In the genomic region with DNA sequence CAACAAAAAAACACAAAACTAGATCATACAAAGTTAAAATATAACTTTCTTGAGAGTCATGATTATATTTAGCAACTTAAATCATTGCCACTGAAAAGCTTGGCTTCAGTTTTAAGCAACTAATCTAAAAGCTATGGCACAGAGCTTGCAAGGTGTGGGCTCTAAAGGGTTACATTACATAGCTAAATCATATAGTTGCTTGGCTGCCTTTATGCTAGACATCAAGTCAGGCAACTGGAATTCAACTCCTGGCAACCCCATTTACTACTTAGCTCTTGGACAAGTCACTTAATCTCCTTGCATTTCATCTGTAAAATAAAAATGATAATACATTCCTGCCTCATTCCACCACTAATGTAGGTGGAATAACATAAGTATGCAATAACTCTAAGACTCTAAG, we compare ENCODE assay signal across 29 cellular contexts. TPM values are rescaled to one million over a fixed set of nuclear protein-coding genes. Genes with fewer than 3 reads are reported as not detected.
A peak's percentile ranks its signal among the peaks of the same experiment; 100 is the strongest.
DNase-seq lines count a peak whose midpoint lies in the region; TF ChIP-seq lines count a peak whose summit lies in the region.
"Had no signal": no experiment of that assay in that cellular context is flagged by ENCODE, and none has a peak within 500 bp of the region (broad histone marks: within the 10 kb centered on the region; RNA-seq: fewer than 3 reads in every experiment).

No MANE protein-coding gene starts in this region.

- H3K9me3 ChIP-seq in osteoblast (ENCODE audit: low read depth, low read length) (no peaks in the 10 kb centered on the region), WERI-Rb-1 (ENCODE audit: severe bottlenecking) (no peaks in the 10 kb centered on the region)
- H3K9me3 ChIP-seq: esophagus squamous epithelium, heart left ventricle, Peyer's patch, right lobe of liver, SJSA1, upper lobe of right lung had no signal

- no peaks in the 10 kb centered on the region for H3K79me2 ChIP-seq in osteoblast (ENCODE audit: insufficient read depth, low read length)

- H3K4me2 ChIP-seq in osteoblast (ENCODE audit: insufficient read depth, low read length) = no peak overlapping the region

- in situ Hi-C loops in Caki2 (cut with HindIII; ENCODE audit: low pct_unique_long_range_greater_than_20kb, low sequenced_read_pairs) = no loop called here

- H3K27me3 ChIP-seq in osteoblast (ENCODE audit: insufficient read depth, low read length) (no peaks in the 10 kb centered on the region), WERI-Rb-1 (ENCODE audit: insufficient read depth, low read depth, severe bottlenecking) (no peaks in the 10 kb centered on the region)
- H3K27me3 ChIP-seq: esophagus squamous epithelium, heart left ventricle, Peyer's patch, right lobe of liver, SJSA1, upper lobe of right lung had no signal

- H3K27ac ChIP-seq in osteoblast (ENCODE audit: low read depth, low read length) = peak overlapping the region; percentile 51
- no peak overlapping the region for H3K27ac ChIP-seq in WERI-Rb-1
- H3K27ac ChIP-seq in coronary artery = no peak overlapping the region
- H3K27ac ChIP-seq: esophagus squamous epithelium, heart left ventricle, HL-60, Peyer's patch, right lobe of liver, SJSA1, upper lobe of right lung had no signal

- no peaks in the 10 kb centered on the region for H4K20me1 ChIP-seq in osteoblast (ENCODE audit: insufficient read depth, low read length)

- no peaks in the 10 kb centered on the region for H3K36me3 ChIP-seq in osteoblast (ENCODE audit: insufficient read depth, low read length)
- H3K36me3 ChIP-seq in WERI-Rb-1 = no peaks in the 10 kb centered on the region
- H3K36me3 ChIP-seq: esophagus squamous epithelium, heart left ventricle, Peyer's patch, right lobe of liver, SJSA1, upper lobe of right lung had no signal

- TF ChIP-seq CTCF in osteoblast (IDR thresholded peaks at IDR 0.05; ENCODE audit: extremely low read depth, low read depth, low read length) (no peak), WERI-Rb-1 (IDR thresholded peaks at IDR 0.05; ENCODE audit: low read depth, low read length) (no peak), coronary artery (IDR thresholded peaks at IDR 0.05) (no peak)

- H3K4me1 ChIP-seq in osteoblast (ENCODE audit: insufficient read depth, low read length) = peaks cover 3% of the 10 kb centered on the region
- H3K4me1 ChIP-seq: Peyer's patch, SJSA1, upper lobe of right lung had no signal

- DNase-seq in Caki2 (ENCODE audit: low read depth) (peak; percentile 44), amniotic stem cell (lab: John Stamatoyannopoulos, UW) (peak; percentile 61), fibroblast of peridontal ligament (ENCODE audit: extremely low read depth) (peak; percentile 39), osteoblast (ENCODE audit: insufficient read length, low spot score, missing footprints) (peak; percentile 85), NCI-H1417 treated with DMSO at 0.1 percent for 48 hours (lab: John Stamatoyannopoulos, UW) (no peak), WERI-Rb-1 (no peak), coronary artery (ENCODE audit: low spot score) (no peak)
- DNase-seq: activated CD4-positive, alpha-beta T cell treated with anti-CD3 and anti-CD28 coated beads for 4 hours; activated naive CD4-positive, alpha-beta T cell treated with anti-CD3 and anti-CD28 coated beads for 36 hours; activated T-cell treated with anti-CD3 and anti-CD28 coated beads, Interleukin-2, amount 50 U/mL, for 72 hours; aorta; CD8-positive, alpha-beta T cell; effector memory CD8-positive, alpha-beta T cell; esophagus squamous epithelium; heart left ventricle; naive thymus-derived CD8-positive, alpha-beta T cell; NCI-H1417; NCI-H2107; NCI-H524; Peyer's patch; right lobe of liver; stimulated activated CD4-positive, alpha-beta T cell treated with anti-CD3 and anti-CD28 coated beads, Interleukin-15, amount 100 ng/mL, for 24 hours; upper lobe of right lung had no signal

- H3K4me3 ChIP-seq in osteoblast (ENCODE audit: insufficient read depth, low read length) = no peak overlapping the region
- H3K4me3 ChIP-seq in WERI-Rb-1 (ENCODE audit: low read depth, low read length) = no peak overlapping the region
- no peak overlapping the region for H3K4me3 ChIP-seq in coronary artery
- H3K4me3 ChIP-seq: esophagus squamous epithelium, heart left ventricle, Peyer's patch, right lobe of liver, SJSA1, upper lobe of right lung had no signal

- no peak overlapping the region for H2AFZ ChIP-seq in osteoblast (ENCODE audit: low read length)

RNA-seq across cellular contexts. Expression of a gene that starts 40.9 kb away (rescaled TPM):
- total RNA-seq in Caki2 (2014; rRNA removed; shearing (Covaris generic); ENCODE audit: low replicate concordance) = not detected in 2 replicates
- total RNA-seq in osteoblast = not detected in 2 replicates
- total RNA-seq: cerebellum, H1, heart left ventricle, left lobe of liver, osteocyte, Peyer's patch, right lobe of liver, SJSA1, upper lobe of right lung had no signal

Comparison
In these comparisons a context has a peak if more than half of its experiments do, and no peak if none do; other contexts are left out.
1. DNase-seq: peak in Caki2 (single experiment), amniotic stem cell (single experiment), fibroblast of peridontal ligament (single experiment) and osteoblast (single experiment); none in NCI-H1417 treated with DMSO at 0.1 percent for 48 hours (single experiment), WERI-Rb-1 (single experiment) and coronary artery (single experiment).